8 cellular contexts compared by ENCODE assay signal in genomic region chr5:1110260-1110929, GRCh38. TPM values are rescaled to one million over a fixed set of nuclear protein-coding genes. Genes with fewer than 3 reads are reported as not detected.
DNase-seq lines count a peak whose midpoint lies in the region; ATAC-seq and TF ChIP-seq lines count a peak whose summit lies in the region.

No MANE protein-coding gene starts in this region.

- no peaks in the 10 kb centered on the region for H3K27me3 ChIP-seq in fibroblast of lung (ENCODE audit: control insufficient read depth, insufficient read depth, low read length)
- no peaks in the 10 kb centered on the region for H3K27me3 ChIP-seq in parathyroid adenoma (ENCODE audit: control insufficient read depth, insufficient read depth, low read length)

- no peaks in the 10 kb centered on the region for H4K20me1 ChIP-seq in fibroblast of lung (ENCODE audit: control insufficient read depth, extremely low read depth, insufficient read depth, low read length)

- H3K4me3 ChIP-seq in GM12864 (ENCODE audit: low read depth, low read length) = peak overlapping the region; percentile 52
- H3K4me3 ChIP-seq in fibroblast of lung (replicated peaks in 1 of 4; ENCODE audit: control extremely low read depth in 1 of 4, insufficient read depth in 1 of 4, low read depth in 3 of 4, low read length in 4 of 4) = peak overlapping the region; percentile 53 to 75 (median 63)
- H3K4me3 ChIP-seq in parathyroid adenoma (ENCODE audit: low read depth, low read length) = peak overlapping the region; percentile 70

- H3K36me3 ChIP-seq in fibroblast of lung (ENCODE audit: control insufficient read depth, insufficient read depth, low read length) (no peaks in the 10 kb centered on the region), parathyroid adenoma (ENCODE audit: control insufficient read depth, insufficient read depth, low read length) (no peaks in the 10 kb centered on the region)

- DNase-seq in GM12864 (ENCODE audit: low read depth) (no peak), SW480 (ENCODE audit: low spot score) (peak; percentile 21), fibroblast of lung (ENCODE audit: low read depth in 2 of 2) (no peak), AG08395 (ENCODE audit: low spot score) (no peak), NK-92 (lab: John Stamatoyannopoulos, UW; ENCODE audit: unreplicated experiment) (no peak), NCI-H345 treated with DMSO at 0.1 percent for 48 hours (lab: John Stamatoyannopoulos, UW; ENCODE audit: unreplicated experiment) (no peak)

- no peak for ATAC-seq in HG03108 (IDR thresholded peaks at IDR 0.05; ENCODE audit: unreplicated experiment)

- H3K4me1 ChIP-seq in fibroblast of lung (ENCODE audit: control insufficient read depth, extremely low read depth, insufficient read depth, low read length) = no peaks in the 10 kb centered on the region
- no peaks in the 10 kb centered on the region for H3K4me1 ChIP-seq in parathyroid adenoma

- peak overlapping the region; percentile 68 for H3K9ac ChIP-seq in fibroblast of lung (ENCODE audit: insufficient read depth, low read length)
- H3K9ac ChIP-seq in parathyroid adenoma = no peak overlapping the region

- H2AFZ ChIP-seq in fibroblast of lung (ENCODE audit: low read length) (no peak overlapping the region), parathyroid adenoma (peak overlapping the region; percentile 79)

- TF ChIP-seq CTCF in GM12864 (IDR thresholded peaks at IDR 0.05; ENCODE audit: low read depth, low read length, missing control alignments) = no peak
- TF ChIP-seq CTCF in fibroblast of lung (conservative IDR thresholded peaks at IDR 0.05 in 1 of 2, IDR thresholded peaks at IDR 0.05 in 1 of 2; ENCODE audit: low read depth in 1 of 2, low read length in 2 of 2) = no peak
- no peak for TF ChIP-seq CTCF in parathyroid adenoma (IDR thresholded peaks at IDR 0.05)

- H3K9me3 ChIP-seq in fibroblast of lung (ENCODE audit: control insufficient read depth, insufficient read depth, low read depth, low read length) = no peaks in the 10 kb centered on the region
- H3K9me3 ChIP-seq in parathyroid adenoma (ENCODE audit: control insufficient read depth, low read length) = no peaks in the 10 kb centered on the region

- no peaks in the 10 kb centered on the region for H3K79me2 ChIP-seq in fibroblast of lung (ENCODE audit: control insufficient read depth, insufficient read depth, low read length)
- H3K79me2 ChIP-seq in parathyroid adenoma = peaks cover 7% of the 10 kb centered on the region

- peak overlapping the region; percentile 87 for H3K4me2 ChIP-seq in fibroblast of lung (ENCODE audit: extremely low read depth, insufficient read depth, low read length)
- peak overlapping the region; percentile 87 for H3K4me2 ChIP-seq in parathyroid adenoma (ENCODE audit: low read length)

- H3K27ac ChIP-seq in fibroblast of lung (ENCODE audit: insufficient read depth, low read length) = no peak overlapping the region
- peak overlapping the region; percentile 2 for H3K27ac ChIP-seq in parathyroid adenoma

RNA-seq across cellular contexts. Expression of gene SLC12A7, which starts 1.5 kb away (rescaled TPM):
- total RNA-seq in fibroblast of lung = 20.5 and 23.9 TPM in 2 replicates
- polyA plus RNA-seq in fibroblast of lung = 2.7 and 2.9 TPM in 2 replicates
- polyA plus RNA-seq in fibroblast of lung (2012) = 7.2 and 9.6 TPM in 2 replicates
- polyA minus RNA-seq in fibroblast of lung (ENCODE audit: low replicate concordance) = 16.4 and 23.2 TPM in 2 replicates
